8 cellular contexts compared by ENCODE assay signal in genomic region chr5:177005619-177006264, GRCh38. TPM values are rescaled to one million over a fixed set of nuclear protein-coding genes. Genes with fewer than 3 reads are reported as not detected.
DNase-seq lines count a peak whose midpoint lies in the region; ATAC-seq, FAIRE-seq and TF ChIP-seq lines count a peak whose summit lies in the region.

No MANE protein-coding gene starts in this region.

- no peaks in the 10 kb centered on the region for H3K27me3 ChIP-seq in prostate gland (replicated peaks; ENCODE audit: insufficient read depth)

- TF ChIP-seq CTCF in prostate gland (IDR thresholded peaks at IDR 0.05), result peak in 3 of 4 experiments; percentile 8 to 54 (median 50)

- in situ Hi-C loops in KBM-7 (cut with MboI; ENCODE audit: low pct_unique_long_range_greater_than_20kb, low sequenced_read_pairs), result no loop called here

- ATAC-seq in GM21529 (IDR thresholded peaks at IDR 0.05; ENCODE audit: unreplicated experiment) (peak; percentile 58), left ventricle myocardium superior (peak; percentile 86)
- peak; percentile 75 for ATAC-seq in activated naive CD8-positive, alpha-beta T cell treated with anti-CD3 and anti-CD28 coated beads, Interleukin-2, amount 50 U/mL, for 24 hours

- peak overlapping the region; percentile 95 for H3K4me3 ChIP-seq in prostate gland

- no peak for TF ChIP-seq POLR2A in prostate gland (IDR thresholded peaks at IDR 0.05)

- DNase-seq in DMS153 (lab: John Stamatoyannopoulos, UW), result peak; percentile 2
- DNase-seq in KBM-7, result peak; percentile 69
- DNase-seq in SW 1271 (lab: John Stamatoyannopoulos, UW), result peak; percentile 37 to 58
- DNase-seq in activated naive CD8-positive, alpha-beta T cell treated with anti-CD3 and anti-CD28 coated beads, Interleukin-2, amount 50 U/mL, for 24 hours, result peak; percentile 77
- peak; percentile 87 for DNase-seq in left ventricle myocardium superior
- DNase-seq in prostate gland (ENCODE audit: low spot score), result peak; percentile 53
- peak; percentile 77 for DNase-seq in urothelium cell line (ENCODE audit: low spot score)

- no peaks in the 10 kb centered on the region for H3K27me3 Mint-ChIP-seq in activated naive CD8-positive, alpha-beta T cell treated with anti-CD3 and anti-CD28 coated beads, Interleukin-2, amount 50 U/mL, for 24 hours

- no peak for FAIRE-seq in urothelium cell line (lab: Jason Lieb, UNC)

- peaks cover 12% of the 10 kb centered on the region for H3K36me3 Mint-ChIP-seq in activated naive CD8-positive, alpha-beta T cell treated with anti-CD3 and anti-CD28 coated beads, Interleukin-2, amount 50 U/mL, for 24 hours (ENCODE audit: low read depth)

- H3K4me1 Mint-ChIP-seq in activated naive CD8-positive, alpha-beta T cell treated with anti-CD3 and anti-CD28 coated beads, Interleukin-2, amount 50 U/mL, for 24 hours, result peaks cover 34% of the 10 kb centered on the region

- no peaks in the 10 kb centered on the region for H3K36me3 ChIP-seq in prostate gland

- intact Hi-C loops in left ventricle myocardium superior (cut with micrococcal nuclease) (no loop called here), prostate gland (cut with DNase I) (no loop called here)

- no peaks in the 10 kb centered on the region for H3K9me3 ChIP-seq in prostate gland

- no peaks in the 10 kb centered on the region for H3K9me3 Mint-ChIP-seq in activated naive CD8-positive, alpha-beta T cell treated with anti-CD3 and anti-CD28 coated beads, Interleukin-2, amount 50 U/mL, for 24 hours

- peak overlapping the region; percentile 92 for H3K4me3 Mint-ChIP-seq in activated naive CD8-positive, alpha-beta T cell treated with anti-CD3 and anti-CD28 coated beads, Interleukin-2, amount 50 U/mL, for 24 hours

- H3K27ac ChIP-seq in prostate gland, result peak overlapping the region; percentile 90 to 91

- no peaks in the 10 kb centered on the region for H3K4me1 ChIP-seq in prostate gland (replicated peaks)

- peak overlapping the region; percentile 95 for H3K27ac Mint-ChIP-seq in activated naive CD8-positive, alpha-beta T cell treated with anti-CD3 and anti-CD28 coated beads, Interleukin-2, amount 50 U/mL, for 24 hours

- 1% methylated on average over 42 of the region's 51 CpGs for WGBS in prostate gland

RNA-seq across cellular contexts. Expression of gene UIMC1, which starts 0.8 kb away (rescaled TPM):
- total RNA-seq in left ventricle myocardium superior (32.9 TPM), prostate gland (10 to 100 TPM; 29.3 to 38.3 TPM)

RNA-seq across cellular contexts. Expression of gene ZNF346, which starts 16.8 kb away (rescaled TPM):
- total RNA-seq in left ventricle myocardium superior (8.3 TPM), prostate gland (10 to 100 TPM; 23.6 to 34.4 TPM)

Comparison
In these comparisons a context has a peak if more than half of its experiments do, and no peak if none do; other contexts are left out.
1. Peak in every context shown above with its lines: DNase-seq, ATAC-seq, H3K4me3 ChIP-seq and H3K27ac ChIP-seq.
2. DNase-seq: peak in every context shown above with its lines; median percentile 87 in left ventricle myocardium superior; 77 in activated naive CD8-positive, alpha-beta T cell treated with anti-CD3 and anti-CD28 coated beads, Interleukin-2, amount 50 U/mL, for 24 hours; 77 in urothelium cell line; 69 in KBM-7; 53 in prostate gland; 48 in SW 1271; 2 in DMS153.